ENCODE assay signal across 12 cellular contexts in the genomic region with DNA sequence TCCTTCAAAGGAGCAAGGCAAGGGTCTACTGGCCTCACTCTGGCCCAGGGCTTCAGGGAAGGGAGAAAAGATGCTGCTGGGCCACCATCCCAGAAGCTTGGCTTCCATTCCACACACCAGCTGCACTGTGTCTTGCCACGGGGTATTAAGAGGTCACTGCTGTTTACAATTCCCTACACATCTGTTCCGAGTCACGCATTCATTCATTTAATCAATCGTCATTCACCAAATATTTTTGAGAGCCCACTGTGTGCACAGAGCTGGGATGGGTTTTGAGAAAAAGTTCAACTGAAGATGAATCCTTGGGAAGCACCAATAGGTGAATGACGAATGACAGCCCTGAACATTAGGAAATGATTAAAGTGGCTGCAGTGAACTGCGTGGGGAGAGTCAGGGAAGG.
A peak's percentile ranks its signal among the peaks of the same experiment; 100 is the strongest.
DNase-seq lines count a peak whose midpoint lies in the region; ATAC-seq and TF ChIP-seq lines count a peak whose summit lies in the region.
"Had no signal": no experiment of that assay in that cellular context is flagged by ENCODE, and none has a peak within 500 bp of the region (broad histone marks: within the 10 kb centered on the region; RNA-seq: fewer than 3 reads in every experiment).

No MANE protein-coding gene starts in this region.

- H2BK5ac ChIP-seq in IMR-90 (ENCODE audit: low read depth, low read length, poor library complexity, severe bottlenecking), result peak overlapping the region; percentile 25

- no peak for TF ChIP-seq POLR2A in IMR-90 (IDR thresholded peaks at IDR 0.05; ENCODE audit: low read depth, low read length)

- CTCF ChIA-PET in IMR-90 (lab: Yijun Ruan, JAX), result no interaction called here

- peak; percentile 36 for ATAC-seq in IMR-90 (ENCODE audit: low read depth)
- ATAC-seq: naive thymus-derived CD4-positive, alpha-beta T cell; T-helper 17 cell had no signal

- dilution Hi-C loops in IMR-90 (cut with HindIII; ENCODE audit: low sequenced_read_pairs, unreplicated experiment), result no loop called here

- H3K9me1 ChIP-seq in IMR-90 (ENCODE audit: insufficient read depth, low read length), result peaks cover 36% of the 10 kb centered on the region

- H4K8ac ChIP-seq in IMR-90 (ENCODE audit: low read depth in 2 of 2, low read length in 2 of 2), result peak overlapping the region; percentile 47 to 94

- POLR2A ChIA-PET in IMR-90 (lab: Charles Lee; ENCODE audit: unreplicated experiment), result no interaction called here

- no peak for TF ChIP-seq CTCF in IMR-90 (conservative IDR thresholded peaks at IDR 0.05; ENCODE audit: low read depth, low read length)
- no peak for TF ChIP-seq CTCF in fibroblast of villous mesenchyme (IDR thresholded peaks at IDR 0.05; ENCODE audit: insufficient read depth, low read depth, low read length)

- H3K79me1 ChIP-seq in IMR-90 (ENCODE audit: low read depth in 1 of 2, low read length in 2 of 2), result peaks cover 42 to 70% of the 10 kb centered on the region in 2 experiments

- peak overlapping the region; percentile 66 for H3K27ac ChIP-seq in IMR-90 (ENCODE audit: insufficient read depth, low read length)
- H3K27ac ChIP-seq: prostate gland had no signal

- no peak overlapping the region for H2AFZ ChIP-seq in IMR-90 (replicated peaks; ENCODE audit: low read length, poor library complexity)

- in situ Hi-C loops in IMR-90 (cut with MboI; ENCODE audit: low sequenced_read_pairs) (no loop called here), KBM-7 (cut with MboI; ENCODE audit: low pct_unique_long_range_greater_than_20kb, low sequenced_read_pairs) (no loop called here)

- H4K91ac ChIP-seq in IMR-90 (ENCODE audit: insufficient read depth, low read depth, low read length), result peak overlapping the region; percentile 90

- H3K23ac ChIP-seq in IMR-90 (ENCODE audit: low read depth, low read length), result peak overlapping the region; percentile 95; the same call in 1 of the 2 replicates

- peak overlapping the region; percentile 47 for H3K56ac ChIP-seq in IMR-90 (ENCODE audit: extremely low read depth, insufficient read depth, low read length)

- peaks cover 43% of the 10 kb centered on the region for H3K4me1 ChIP-seq in IMR-90 (ENCODE audit: control insufficient read depth, insufficient read depth, low read length)
- H3K4me1 ChIP-seq: prostate gland had no signal

- H4K20me1 ChIP-seq in IMR-90 (ENCODE audit: insufficient read depth, low read length), result no peaks in the 10 kb centered on the region; the same call in 1 of the 2 replicates

- peak overlapping the region; percentile 80 for H3K18ac ChIP-seq in IMR-90 (ENCODE audit: low read depth, low read length)

- no TSS peak for BruUV-seq in IMR-90 (replicated peaks; lab: Mats Ljungman, UMichigan)

- H3K27me3 ChIP-seq in IMR-90 (ENCODE audit: control insufficient read depth, insufficient read depth, low read length), result no peaks in the 10 kb centered on the region

- H3K4me2 ChIP-seq in IMR-90 (ENCODE audit: low read depth, low read length), result no peak overlapping the region; the same call in 1 of the 2 replicates

- peak; percentile 59 for DNase-seq in AG08395 (ENCODE audit: low spot score)
- DNase-seq in IMR-90, result peak; percentile 95
- DNase-seq in fibroblast of villous mesenchyme (ENCODE audit: low read depth), result peak; percentile 93
- DNase-seq in myocyte (ENCODE audit: low read depth), result peak; percentile 61
- no peak for DNase-seq in DMS79 (lab: John Stamatoyannopoulos, UW)
- no peak for DNase-seq in KBM-7
- no peak for DNase-seq in dermis blood vessel endothelial cell
- no peak for DNase-seq in NCI-H2107 (lab: John Stamatoyannopoulos, UW)
- DNase-seq: activated gamma-delta T cell treated with Interleukin-2 at 50 U/mL for 16 hours; naive thymus-derived CD4-positive, alpha-beta T cell; T-helper 17 cell had no signal

- H4K5ac ChIP-seq in IMR-90 (ENCODE audit: low read depth, low read length), result peak overlapping the region; percentile 45

- intact Hi-C loops in IMR-90 (cut with micrococcal nuclease), result no loop called here

- H3K36me3 ChIP-seq in IMR-90 (ENCODE audit: control insufficient read depth, insufficient read depth, low read length), result peaks cover 2% of the 10 kb centered on the region; the same call in 1 of the 2 replicates
- H3K36me3 ChIP-seq: prostate gland had no signal

- peak overlapping the region; percentile 92; the same call in 1 of the 3 replicates for H2BK15ac ChIP-seq in IMR-90 (ENCODE audit: low read depth, low read length)

- H3K9ac ChIP-seq in IMR-90 (ENCODE audit: low read depth, low read length), result no peak overlapping the region

- peak overlapping the region; percentile 96 for H2AK5ac ChIP-seq in IMR-90 (ENCODE audit: low read depth, low read length)

- peak overlapping the region; percentile 95 for H3K14ac ChIP-seq in IMR-90 (replicated peaks; ENCODE audit: low read depth, low read length)

- peak overlapping the region; percentile 99 for H2BK120ac ChIP-seq in IMR-90 (ENCODE audit: low read depth, low read length)

- TF ChIP-seq RAD21 in IMR-90 (IDR thresholded peaks at IDR 0.05; ENCODE audit: low read length), result no peak

- no peak overlapping the region for H3K4me3 ChIP-seq in IMR-90 (ENCODE audit: insufficient read depth, low read depth, low read length)
- no peak overlapping the region for H3K4me3 ChIP-seq in fibroblast of villous mesenchyme (ENCODE audit: low read depth, low read length)
- H3K4me3 ChIP-seq: prostate gland had no signal

- peak overlapping the region; percentile 97 for H2BK20ac ChIP-seq in IMR-90 (ENCODE audit: low read depth, low read length)

- no peaks in the 10 kb centered on the region for H3K9me3 ChIP-seq in IMR-90 (ENCODE audit: control insufficient read depth, insufficient read depth, low read length)
- H3K9me3 ChIP-seq: prostate gland had no signal

- H3K4ac ChIP-seq in IMR-90 (ENCODE audit: low read depth, low read length), result peak overlapping the region; percentile 94

- no CpG with 5 or more reads among the region's 6 CpGs for WGBS in IMR-90 (ENCODE audit: extremely low coverage in 2 of 2, insufficient read length in 1 of 2), 2 experiments

- peak overlapping the region; percentile 88 for H2AK9ac ChIP-seq in IMR-90 (replicated peaks; ENCODE audit: low read depth, low read length, poor library complexity)

TF ChIP-seq in IMR-90, 13 proteins besides CTCF, POLR2A, EP300 and RAD21:
- peak; percentile 1; the same call in 1 of the 2 replicates for TF ChIP-seq SMC3 (IDR thresholded peaks at IDR 0.05; ENCODE audit: low read depth, low read length)
- TF ChIP-seq CEBPB (IDR thresholded peaks at IDR 0.05; ENCODE audit: low read depth, low read length), result no peak
- TF ChIP-seq, protein P1, sequence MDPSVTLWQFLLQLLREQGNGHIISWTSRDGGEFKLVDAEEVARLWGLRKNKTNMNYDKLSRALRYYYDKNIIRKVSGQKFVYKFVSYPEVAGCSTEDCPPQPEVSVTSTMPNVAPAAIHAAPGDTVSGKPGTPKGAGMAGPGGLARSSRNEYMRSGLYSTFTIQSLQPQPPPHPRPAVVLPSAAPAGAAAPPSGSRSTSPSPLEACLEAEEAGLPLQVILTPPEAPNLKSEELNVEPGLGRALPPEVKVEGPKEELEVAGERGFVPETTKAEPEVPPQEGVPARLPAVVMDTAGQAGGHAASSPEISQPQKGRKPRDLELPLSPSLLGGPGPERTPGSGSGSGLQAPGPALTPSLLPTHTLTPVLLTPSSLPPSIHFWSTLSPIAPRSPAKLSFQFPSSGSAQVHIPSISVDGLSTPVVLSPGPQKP (IDR thresholded peaks at IDR 0.05; ENCODE audit: borderline replicate concordance, low read depth, low read length), result no peak
- peak; percentile 57; the same call in 1 of the 2 replicates for TF ChIP-seq FOS (IDR thresholded peaks at IDR 0.05; ENCODE audit: low read depth, low read length)
- TF ChIP-seq MAZ (IDR thresholded peaks at IDR 0.05; ENCODE audit: borderline replicate concordance, low read depth, low read length), result no peak
- TF ChIP-seq MXI1 (IDR thresholded peaks at IDR 0.05; ENCODE audit: borderline replicate concordance, low read depth, low read length), result no peak
- TF ChIP-seq RFX5 (IDR thresholded peaks at IDR 0.05; ENCODE audit: low read depth, low read length), result no peak
- no peak for TF ChIP-seq CHD1 (IDR thresholded peaks at IDR 0.05; ENCODE audit: low read depth, low read length)
- TF ChIP-seq, protein P2, sequence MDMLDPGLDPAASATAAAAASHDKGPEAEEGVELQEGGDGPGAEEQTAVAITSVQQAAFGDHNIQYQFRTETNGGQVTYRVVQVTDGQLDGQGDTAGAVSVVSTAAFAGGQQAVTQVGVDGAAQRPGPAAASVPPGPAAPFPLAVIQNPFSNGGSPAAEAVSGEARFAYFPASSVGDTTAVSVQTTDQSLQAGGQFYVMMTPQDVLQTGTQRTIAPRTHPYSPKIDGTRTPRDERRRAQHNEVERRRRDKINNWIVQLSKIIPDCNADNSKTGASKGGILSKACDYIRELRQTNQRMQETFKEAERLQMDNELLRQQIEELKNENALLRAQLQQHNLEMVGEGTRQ (IDR thresholded peaks at IDR 0.05; ENCODE audit: low read depth, low read length), result no peak
- peak; percentile 63; the same call in 1 of the 2 replicates for TF ChIP-seq BHLHE40 (IDR thresholded peaks at IDR 0.05; ENCODE audit: low read depth, low read length)
- no peak for TF ChIP-seq MAFK (IDR thresholded peaks at IDR 0.05; ENCODE audit: low read depth, low read length)
- TF ChIP-seq RCOR1 (IDR thresholded peaks at IDR 0.05; ENCODE audit: insufficient replicate concordance, low read length), result peak; percentile 90
- no peak for TF ChIP-seq NFE2L2 (IDR thresholded peaks at IDR 0.05; ENCODE audit: low read depth, low read length)
TF ChIP-seq in IMR-90: peak in this region for 4.

Comparison
In these comparisons a context has a peak if more than half of its experiments do, and no peak if none do; other contexts are left out.
1. DNase-seq: peak in AG08395 (single experiment), IMR-90 (single experiment), fibroblast of villous mesenchyme (single experiment) and myocyte (single experiment); none in DMS79 (single experiment), KBM-7 (single experiment), dermis blood vessel endothelial cell (single experiment) and NCI-H2107 (single experiment).